ENCODE assay signal across 26 cellular contexts in the genomic region with DNA sequence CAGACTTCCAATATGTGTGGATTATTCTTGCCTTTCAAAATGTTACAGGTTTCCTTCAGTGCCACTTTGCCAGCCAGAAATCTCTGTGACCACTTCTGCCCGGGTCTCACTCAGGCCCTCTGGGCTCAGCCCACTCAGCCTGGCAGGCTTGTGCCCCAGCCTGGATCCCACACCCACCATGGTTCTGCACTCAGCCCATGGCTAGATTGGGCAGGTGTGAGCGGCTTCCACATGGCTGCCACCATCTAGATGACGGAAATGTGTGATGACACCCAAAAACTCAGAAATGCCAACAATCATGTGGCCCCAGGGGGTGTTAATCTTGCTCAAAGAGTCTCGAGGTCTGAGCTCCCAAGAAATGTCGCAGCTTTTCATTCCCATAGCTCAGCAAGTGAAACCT.
"Had no signal": no experiment of that assay in that cellular context is flagged by ENCODE, and none has a peak within 500 bp of the region (broad histone marks: within the 10 kb centered on the region; RNA-seq: fewer than 3 reads in every experiment).

No MANE protein-coding gene starts in this region.

- H3K4me3 ChIP-seq: neural progenitor cell, pancreas, psoas muscle, right lobe of liver, sigmoid colon, thoracic aorta, thyroid gland, tibial nerve, upper lobe of left lung, vagina had no signal

- H3K36me3 ChIP-seq: neural progenitor cell, neutrophil, pancreas, right lobe of liver, sigmoid colon, thoracic aorta, thyroid gland, tibial nerve, upper lobe of left lung, vagina had no signal

- H3K4me2 ChIP-seq: neural progenitor cell had no signal

- H3K27me3 ChIP-seq: neural progenitor cell, neutrophil, pancreas, right lobe of liver, sigmoid colon, thyroid gland, tibial nerve, upper lobe of left lung, vagina had no signal

- H3K4me1 ChIP-seq: neural progenitor cell, pancreas, psoas muscle, right lobe of liver, thyroid gland, tibial nerve, upper lobe of left lung, vagina had no signal

- DNase-seq: naive thymus-derived CD4-positive, alpha-beta T cell; natural killer cell; nucleus accumbens; pancreas; psoas muscle; right cardiac atrium; right lobe of liver; sigmoid colon; small intestine; stimulated activated CD4-positive, alpha-beta T cell treated with anti-CD3 and anti-CD28 coated beads, Interleukin-12 subunit alpha, Interleukin-12 subunit beta, amount 100 ng/mL, for 4 hours; stimulated activated CD4-positive, alpha-beta T cell treated with anti-CD3 and anti-CD28 coated beads, Interleukin-1b, Interleukin-23, amount 100 ng/mL, for 48 hours; stimulated activated CD4-positive, alpha-beta T cell treated with anti-CD3 and anti-CD28 coated beads, Interleukin-4, amount 100 ng/mL, for 24 hours; stimulated activated naive CD4-positive, alpha-beta T cell; stimulated activated naive CD8-positive, alpha-beta T cell treated with anti-CD3 and anti-CD28 coated beads, Interleukin-15, amount 100 ng/mL, for 72 hours; stimulated activated naive CD8-positive, alpha-beta T cell treated with anti-CD3 and anti-CD28 coated beads, Interleukin-15, Interleukin-2, amounts not matched to agents 100 U/mL and 50 U/mL, for 24 hours; substantia nigra; thyroid gland; trophoblast cell had no signal

- ATAC-seq: naive thymus-derived CD4-positive, alpha-beta T cell; natural killer cell; pancreas; psoas muscle; right cardiac atrium; right lobe of liver; stimulated activated memory B cell treated with anti-CD40 and anti-IgM and Interleukin-4, amounts not matched to agents 10 μg/mL and 1 μg/mL and 100 μg/mL, for 72 hours; stimulated activated naive CD8-positive, alpha-beta T cell treated with anti-CD3 and anti-CD28 coated beads, Interleukin-15, amount 100 ng/mL, for 72 hours; stimulated activated naive CD8-positive, alpha-beta T cell treated with anti-CD3 and anti-CD28 coated beads, Interleukin-15, Interleukin-2, amounts not matched to agents 100 U/mL and 50 U/mL, for 24 hours had no signal

- FAIRE-seq: pancreas, small intestine, urothelium cell line had no signal

- H3K9ac ChIP-seq: neural progenitor cell had no signal

- H3K27ac ChIP-seq: neural progenitor cell, neutrophil, pancreas, psoas muscle, right lobe of liver, sigmoid colon, thoracic aorta, thyroid gland, tibial nerve, upper lobe of left lung, vagina had no signal

- H3K9me3 ChIP-seq: neutrophil, pancreas, psoas muscle, right lobe of liver, sigmoid colon, thoracic aorta, thyroid gland, tibial nerve, upper lobe of left lung, vagina had no signal

- H2AFZ ChIP-seq: neural progenitor cell had no signal
